Comparison of ENCODE assay signal across 1 cellular context in genomic region chr18:812673-813404, GRCh38.
TF ChIP-seq lines count a peak whose summit lies in the region.

No MANE protein-coding gene starts in this region.

TF ChIP-seq in HepG2, 621 proteins besides CTCF, POLR2A, EP300 and RAD21 (continued from another document and continues in another):
- TF ChIP-seq, protein P1, sequence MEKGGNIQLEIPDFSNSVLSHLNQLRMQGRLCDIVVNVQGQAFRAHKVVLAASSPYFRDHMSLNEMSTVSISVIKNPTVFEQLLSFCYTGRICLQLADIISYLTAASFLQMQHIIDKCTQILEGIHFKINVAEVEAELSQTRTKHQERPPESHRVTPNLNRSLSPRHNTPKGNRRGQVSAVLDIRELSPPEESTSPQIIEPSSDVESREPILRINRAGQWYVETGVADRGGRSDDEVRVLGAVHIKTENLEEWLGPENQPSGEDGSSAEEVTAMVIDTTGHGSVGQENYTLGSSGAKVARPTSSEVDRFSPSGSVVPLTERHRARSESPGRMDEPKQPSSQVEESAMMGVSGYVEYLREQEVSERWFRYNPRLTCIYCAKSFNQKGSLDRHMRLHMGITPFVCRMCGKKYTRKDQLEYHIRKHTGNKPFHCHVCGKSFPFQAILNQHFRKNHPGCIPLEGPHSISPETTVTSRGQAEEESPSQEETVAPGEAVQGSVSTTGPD (CRISPR knock-in tag; IDR thresholded peaks at IDR 0.05): no peak
- TF ChIP-seq, protein P2, sequence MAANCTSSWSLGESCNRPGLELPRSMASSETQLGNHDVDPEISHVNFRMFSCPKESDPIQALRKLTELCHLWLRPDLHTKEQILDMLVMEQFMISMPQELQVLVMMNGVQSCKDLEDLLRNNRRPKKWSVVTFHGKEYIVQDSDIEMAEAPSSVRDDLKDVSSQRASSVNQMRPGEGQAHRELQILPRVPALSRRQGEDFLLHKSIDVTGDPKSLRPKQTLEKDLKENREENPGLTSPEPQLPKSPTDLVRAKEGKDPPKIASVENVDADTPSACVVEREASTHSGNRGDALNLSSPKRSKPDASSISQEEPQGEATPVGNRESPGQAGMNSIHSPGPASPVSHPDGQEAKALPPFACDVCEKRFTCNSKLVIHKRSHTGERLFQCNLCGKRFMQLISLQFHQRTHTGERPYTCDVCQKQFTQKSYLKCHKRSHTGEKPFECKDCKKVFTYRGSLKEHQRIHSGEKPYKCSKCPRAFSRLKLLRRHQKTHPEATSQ (CRISPR knock-in tag; IDR thresholded peaks at IDR 0.05; ENCODE audit: borderline replicate concordance): peak; percentile 44; the same call in 1 of the 2 replicates
- no peak for TF ChIP-seq KDM3A (CRISPR knock-in tag; IDR thresholded peaks at IDR 0.05; ENCODE audit: low read depth)
- 0 out of 2 replicates have a peak, but pooled peaks have one; percentile 59 for TF ChIP-seq ZNF274 (CRISPR knock-in tag; IDR thresholded peaks at IDR 0.05)
- TF ChIP-seq BRCA1 (CRISPR knock-in tag; IDR thresholded peaks at IDR 0.05): no peak
- no peak; the same call in 1 of the 2 replicates for TF ChIP-seq ZSCAN25 (CRISPR knock-in tag; IDR thresholded peaks at IDR 0.05)
- no peak for TF ChIP-seq ZNF547 (CRISPR knock-in tag; IDR thresholded peaks at IDR 0.05)
- no peak for TF ChIP-seq REXO4 (CRISPR knock-in tag; IDR thresholded peaks at IDR 0.05; ENCODE audit: borderline replicate concordance)
- no peak for TF ChIP-seq RCOR2 (CRISPR knock-in tag; IDR thresholded peaks at IDR 0.05)
- TF ChIP-seq, protein P3, sequence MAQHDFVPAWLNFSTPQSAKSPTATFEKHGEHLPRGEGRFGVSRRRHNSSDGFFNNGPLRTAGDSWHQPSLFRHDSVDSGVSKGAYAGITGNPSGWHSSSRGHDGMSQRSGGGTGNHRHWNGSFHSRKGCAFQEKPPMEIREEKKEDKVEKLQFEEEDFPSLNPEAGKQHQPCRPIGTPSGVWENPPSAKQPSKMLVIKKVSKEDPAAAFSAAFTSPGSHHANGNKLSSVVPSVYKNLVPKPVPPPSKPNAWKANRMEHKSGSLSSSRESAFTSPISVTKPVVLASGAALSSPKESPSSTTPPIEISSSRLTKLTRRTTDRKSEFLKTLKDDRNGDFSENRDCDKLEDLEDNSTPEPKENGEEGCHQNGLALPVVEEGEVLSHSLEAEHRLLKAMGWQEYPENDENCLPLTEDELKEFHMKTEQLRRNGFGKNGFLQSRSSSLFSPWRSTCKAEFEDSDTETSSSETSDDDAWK (CRISPR knock-in tag; IDR thresholded peaks at IDR 0.05): no peak
- TF ChIP-seq NR2F2 (IDR thresholded peaks at IDR 0.05; ENCODE audit: borderline replicate concordance, low read depth): no peak
- TF ChIP-seq, protein P4, sequence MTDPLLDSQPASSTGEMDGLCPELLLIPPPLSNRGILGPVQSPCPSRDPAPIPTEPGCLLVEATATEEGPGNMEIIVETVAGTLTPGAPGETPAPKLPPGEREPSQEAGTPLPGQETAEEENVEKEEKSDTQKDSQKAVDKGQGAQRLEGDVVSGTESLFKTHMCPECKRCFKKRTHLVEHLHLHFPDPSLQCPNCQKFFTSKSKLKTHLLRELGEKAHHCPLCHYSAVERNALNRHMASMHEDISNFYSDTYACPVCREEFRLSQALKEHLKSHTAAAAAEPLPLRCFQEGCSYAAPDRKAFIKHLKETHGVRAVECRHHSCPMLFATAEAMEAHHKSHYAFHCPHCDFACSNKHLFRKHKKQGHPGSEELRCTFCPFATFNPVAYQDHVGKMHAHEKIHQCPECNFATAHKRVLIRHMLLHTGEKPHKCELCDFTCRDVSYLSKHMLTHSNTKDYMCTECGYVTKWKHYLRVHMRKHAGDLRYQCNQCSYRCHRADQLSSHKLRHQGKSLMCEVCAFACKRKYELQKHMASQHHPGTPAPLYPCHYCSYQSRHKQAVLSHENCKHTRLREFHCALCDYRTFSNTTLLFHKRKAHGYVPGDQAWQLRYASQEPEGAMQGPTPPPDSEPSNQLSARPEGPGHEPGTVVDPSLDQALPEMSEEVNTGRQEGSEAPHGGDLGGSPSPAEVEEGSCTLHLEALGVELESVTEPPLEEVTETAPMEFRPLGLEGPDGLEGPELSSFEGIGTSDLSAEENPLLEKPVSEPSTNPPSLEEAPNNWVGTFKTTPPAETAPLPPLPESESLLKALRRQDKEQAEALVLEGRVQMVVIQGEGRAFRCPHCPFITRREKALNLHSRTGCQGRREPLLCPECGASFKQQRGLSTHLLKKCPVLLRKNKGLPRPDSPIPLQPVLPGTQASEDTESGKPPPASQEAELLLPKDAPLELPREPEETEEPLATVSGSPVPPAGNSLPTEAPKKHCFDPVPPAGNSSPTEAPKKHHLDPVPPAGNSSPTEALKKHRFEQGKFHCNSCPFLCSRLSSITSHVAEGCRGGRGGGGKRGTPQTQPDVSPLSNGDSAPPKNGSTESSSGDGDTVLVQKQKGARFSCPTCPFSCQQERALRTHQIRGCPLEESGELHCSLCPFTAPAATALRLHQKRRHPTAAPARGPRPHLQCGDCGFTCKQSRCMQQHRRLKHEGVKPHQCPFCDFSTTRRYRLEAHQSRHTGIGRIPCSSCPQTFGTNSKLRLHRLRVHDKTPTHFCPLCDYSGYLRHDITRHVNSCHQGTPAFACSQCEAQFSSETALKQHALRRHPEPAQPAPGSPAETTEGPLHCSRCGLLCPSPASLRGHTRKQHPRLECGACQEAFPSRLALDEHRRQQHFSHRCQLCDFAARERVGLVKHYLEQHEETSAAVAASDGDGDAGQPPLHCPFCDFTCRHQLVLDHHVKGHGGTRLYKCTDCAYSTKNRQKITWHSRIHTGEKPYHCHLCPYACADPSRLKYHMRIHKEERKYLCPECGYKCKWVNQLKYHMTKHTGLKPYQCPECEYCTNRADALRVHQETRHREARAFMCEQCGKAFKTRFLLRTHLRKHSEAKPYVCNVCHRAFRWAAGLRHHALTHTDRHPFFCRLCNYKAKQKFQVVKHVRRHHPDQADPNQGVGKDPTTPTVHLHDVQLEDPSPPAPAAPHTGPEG (CRISPR knock-in tag; IDR thresholded peaks at IDR 0.05): no peak
- no peak for TF ChIP-seq GRHL1 (CRISPR knock-in tag; conservative IDR thresholded peaks at IDR 0.05)
- TF ChIP-seq, protein P5, sequence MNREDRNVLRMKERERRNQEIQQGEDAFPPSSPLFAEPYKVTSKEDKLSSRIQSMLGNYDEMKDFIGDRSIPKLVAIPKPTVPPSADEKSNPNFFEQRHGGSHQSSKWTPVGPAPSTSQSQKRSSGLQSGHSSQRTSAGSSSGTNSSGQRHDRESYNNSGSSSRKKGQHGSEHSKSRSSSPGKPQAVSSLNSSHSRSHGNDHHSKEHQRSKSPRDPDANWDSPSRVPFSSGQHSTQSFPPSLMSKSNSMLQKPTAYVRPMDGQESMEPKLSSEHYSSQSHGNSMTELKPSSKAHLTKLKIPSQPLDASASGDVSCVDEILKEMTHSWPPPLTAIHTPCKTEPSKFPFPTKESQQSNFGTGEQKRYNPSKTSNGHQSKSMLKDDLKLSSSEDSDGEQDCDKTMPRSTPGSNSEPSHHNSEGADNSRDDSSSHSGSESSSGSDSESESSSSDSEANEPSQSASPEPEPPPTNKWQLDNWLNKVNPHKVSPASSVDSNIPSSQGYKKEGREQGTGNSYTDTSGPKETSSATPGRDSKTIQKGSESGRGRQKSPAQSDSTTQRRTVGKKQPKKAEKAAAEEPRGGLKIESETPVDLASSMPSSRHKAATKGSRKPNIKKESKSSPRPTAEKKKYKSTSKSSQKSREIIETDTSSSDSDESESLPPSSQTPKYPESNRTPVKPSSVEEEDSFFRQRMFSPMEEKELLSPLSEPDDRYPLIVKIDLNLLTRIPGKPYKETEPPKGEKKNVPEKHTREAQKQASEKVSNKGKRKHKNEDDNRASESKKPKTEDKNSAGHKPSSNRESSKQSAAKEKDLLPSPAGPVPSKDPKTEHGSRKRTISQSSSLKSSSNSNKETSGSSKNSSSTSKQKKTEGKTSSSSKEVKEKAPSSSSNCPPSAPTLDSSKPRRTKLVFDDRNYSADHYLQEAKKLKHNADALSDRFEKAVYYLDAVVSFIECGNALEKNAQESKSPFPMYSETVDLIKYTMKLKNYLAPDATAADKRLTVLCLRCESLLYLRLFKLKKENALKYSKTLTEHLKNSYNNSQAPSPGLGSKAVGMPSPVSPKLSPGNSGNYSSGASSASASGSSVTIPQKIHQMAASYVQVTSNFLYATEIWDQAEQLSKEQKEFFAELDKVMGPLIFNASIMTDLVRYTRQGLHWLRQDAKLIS (CRISPR knock-in tag; IDR thresholded peaks at IDR 0.05): no peak
- no peak for TF ChIP-seq TP53 (CRISPR knock-in tag; conservative IDR thresholded peaks at IDR 0.05)
- TF ChIP-seq ZNF678 (CRISPR knock-in tag; IDR thresholded peaks at IDR 0.05): no peak
- TF ChIP-seq ZNF235 (CRISPR knock-in tag; IDR thresholded peaks at IDR 0.05; ENCODE audit: borderline replicate concordance): no peak
- no peak for TF ChIP-seq ZNF281 (CRISPR knock-in tag; IDR thresholded peaks at IDR 0.05; ENCODE audit: borderline replicate concordance)
- no peak for TF ChIP-seq ZSCAN22 (CRISPR knock-in tag; IDR thresholded peaks at IDR 0.05)
- TF ChIP-seq ZSCAN9 (CRISPR knock-in tag; IDR thresholded peaks at IDR 0.05; ENCODE audit: borderline replicate concordance): no peak
- no peak for TF ChIP-seq ZNF550 (CRISPR knock-in tag; IDR thresholded peaks at IDR 0.05; ENCODE audit: borderline replicate concordance)
- TF ChIP-seq ZNF367 (CRISPR knock-in tag; IDR thresholded peaks at IDR 0.05; ENCODE audit: borderline replicate concordance): no peak
- no peak; the same call in 1 of the 2 replicates for TF ChIP-seq SPEN (CRISPR knock-in tag; IDR thresholded peaks at IDR 0.05; ENCODE audit: low read depth)
- no peak for TF ChIP-seq CEBPZ (IDR thresholded peaks at IDR 0.05; ENCODE audit: low read length)
- TF ChIP-seq ZNF563 (CRISPR knock-in tag; IDR thresholded peaks at IDR 0.05): 0 out of 2 replicates have a peak, but pooled peaks have one; percentile 34
- TF ChIP-seq ESRRA (CRISPR knock-in tag; IDR thresholded peaks at IDR 0.05; ENCODE audit: low read depth): no peak
- TF ChIP-seq SNAPC5 (CRISPR knock-in tag; IDR thresholded peaks at IDR 0.05; ENCODE audit: borderline replicate concordance): no peak
- no peak for TF ChIP-seq ARNT (IDR thresholded peaks at IDR 0.05)
- no peak for TF ChIP-seq CHD2 (IDR thresholded peaks at IDR 0.05; ENCODE audit: low read depth, low read length)
- TF ChIP-seq ZNF564 (CRISPR knock-in tag; IDR thresholded peaks at IDR 0.05): no peak
- TF ChIP-seq ZSCAN20 (CRISPR knock-in tag; IDR thresholded peaks at IDR 0.05; ENCODE audit: borderline replicate concordance): no peak
- no peak for TF ChIP-seq PRPF4 (IDR thresholded peaks at IDR 0.05; ENCODE audit: low read depth, low read length, poor library complexity, severe bottlenecking)
